Comparison of ENCODE assay signal across 16 cellular contexts in the genomic region with DNA sequence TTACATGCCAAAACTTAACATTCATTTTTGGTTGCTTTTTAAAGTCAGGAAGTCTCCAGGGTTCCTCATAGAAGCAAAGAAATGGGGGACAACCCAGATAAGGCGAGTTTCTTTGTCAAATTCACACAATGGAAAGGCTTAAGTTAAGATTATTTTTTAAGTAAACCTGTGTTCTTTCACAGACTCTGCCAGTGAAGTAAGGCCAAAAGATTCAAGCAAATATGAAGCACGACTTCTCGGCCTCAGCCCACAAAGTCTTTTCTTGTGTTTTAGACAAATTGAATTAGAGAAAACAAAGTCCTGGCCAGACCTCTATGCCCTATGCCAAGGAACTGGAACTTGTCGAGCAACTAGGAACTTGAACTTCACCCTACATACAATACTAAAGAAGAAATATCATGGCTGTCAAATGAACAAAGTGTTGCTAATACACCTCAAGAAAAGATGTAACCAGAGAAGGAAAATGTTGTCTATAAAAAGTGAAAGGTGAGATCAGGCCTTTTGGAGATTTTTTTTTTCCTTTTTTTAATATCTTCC.
A peak's percentile ranks its signal among the peaks of the same experiment; 100 is the strongest.
DNase-seq lines count a peak whose midpoint lies in the region; ATAC-seq and TF ChIP-seq lines count a peak whose summit lies in the region.
"Had no signal": no experiment of that assay in that cellular context is flagged by ENCODE, and none has a peak within 500 bp of the region (broad histone marks: within the 10 kb centered on the region; RNA-seq: fewer than 3 reads in every experiment).

No MANE protein-coding gene starts in this region.

- ATAC-seq in HG02981 (IDR thresholded peaks at IDR 0.05; ENCODE audit: unreplicated experiment): no peak

- no peaks in the 10 kb centered on the region for H3K36me3 ChIP-seq in tibial artery
- H3K36me3 ChIP-seq: lower lobe of right lung, MG63, neural progenitor cell had no signal

- H3K27me3 ChIP-seq in tibial artery: no peaks in the 10 kb centered on the region
- H3K27me3 ChIP-seq: MG63, neural progenitor cell, testis had no signal

- H3K4me1 Mint-ChIP-seq in activated naive CD8-positive, alpha-beta T cell (ENCODE audit: low read depth): peaks cover 25% of the 10 kb centered on the region
- H3K4me1 Mint-ChIP-seq in activated naive CD8-positive, alpha-beta T cell treated with anti-CD3 and anti-CD28 coated beads for 36 hours: peaks cover 11% of the 10 kb centered on the region
- peaks cover 2% of the 10 kb centered on the region for H3K4me1 Mint-ChIP-seq in Calu3 (ENCODE audit: low read depth, unreplicated experiment)

- peaks cover 0 to 17% (median 3%) of the 10 kb centered on the region in 4 donors for H3K4me1 ChIP-seq in tibial artery
- H3K4me1 ChIP-seq: lower lobe of right lung, neural progenitor cell, testis had no signal

- H3K4me3 ChIP-seq in epithelial cell of esophagus (ENCODE audit: low read length) (no peak overlapping the region), tibial artery (no peak overlapping the region)
- H3K4me3 ChIP-seq: lower lobe of right lung, MG63, neural progenitor cell, testis had no signal

- H3K36me3 Mint-ChIP-seq in activated naive CD8-positive, alpha-beta T cell: no peaks in the 10 kb centered on the region
- H3K36me3 Mint-ChIP-seq in activated naive CD8-positive, alpha-beta T cell treated with anti-CD3 and anti-CD28 coated beads for 36 hours: no peaks in the 10 kb centered on the region
- no peaks in the 10 kb centered on the region for H3K36me3 Mint-ChIP-seq in Calu3 (ENCODE audit: insufficient read depth, unreplicated experiment)
- H3K36me3 Mint-ChIP-seq: neural progenitor cell had no signal

- no peaks in the 10 kb centered on the region for H3K27me3 Mint-ChIP-seq in activated naive CD8-positive, alpha-beta T cell
- no peaks in the 10 kb centered on the region for H3K27me3 Mint-ChIP-seq in activated naive CD8-positive, alpha-beta T cell treated with anti-CD3 and anti-CD28 coated beads for 36 hours
- H3K27me3 Mint-ChIP-seq in Calu3 (ENCODE audit: unreplicated experiment): no peaks in the 10 kb centered on the region
- H3K27me3 Mint-ChIP-seq: central memory CD8-positive, alpha-beta T cell had no signal

- no peaks in the 10 kb centered on the region for H3K9me3 Mint-ChIP-seq in activated naive CD8-positive, alpha-beta T cell (ENCODE audit: low read depth)
- peaks cover 3% of the 10 kb centered on the region for H3K9me3 Mint-ChIP-seq in activated naive CD8-positive, alpha-beta T cell treated with anti-CD3 and anti-CD28 coated beads for 36 hours
- no peaks in the 10 kb centered on the region for H3K9me3 Mint-ChIP-seq in Calu3 (ENCODE audit: low read depth, unreplicated experiment)
- H3K9me3 Mint-ChIP-seq: central memory CD8-positive, alpha-beta T cell had no signal

- CTCF ChIA-PET in Calu3 (lab: Charles Lee): no interaction called here

- no peaks in the 10 kb centered on the region for H3K9me3 ChIP-seq in tibial artery
- H3K9me3 ChIP-seq: lower lobe of right lung, MG63, testis had no signal

- peak overlapping the region; percentile 55 for H3K27ac Mint-ChIP-seq in activated naive CD8-positive, alpha-beta T cell
- no peak overlapping the region for H3K27ac Mint-ChIP-seq in activated naive CD8-positive, alpha-beta T cell treated with anti-CD3 and anti-CD28 coated beads for 36 hours
- no peak overlapping the region for H3K27ac Mint-ChIP-seq in Calu3 (ENCODE audit: unreplicated experiment)
- H3K27ac Mint-ChIP-seq: neural progenitor cell had no signal

- H3K27ac ChIP-seq in tibial artery: peak overlapping the region; percentile 10 to 33
- H3K27ac ChIP-seq: lower lobe of right lung, neural progenitor cell had no signal

- no peak for DNase-seq in activated naive CD8-positive, alpha-beta T cell treated with anti-CD3 and anti-CD28 coated beads for 36 hours
- DNase-seq in epithelial cell of esophagus (ENCODE audit: low read depth) (peak; percentile 50), midbrain (lab: John Stamatoyannopoulos, UW) (peak; percentile 11), tibial artery (no peak), NCI-H446 treated with DMSO at 0.1 percent for 48 hours (lab: John Stamatoyannopoulos, UW) (no peak), Calu3 (no peak)
- DNase-seq: H7, NCI-H2107, T-helper 9 cell, testis had no signal

- BruUV-seq in Calu3 (replicated peaks; lab: Mats Ljungman, UMichigan): no TSS peak

- no peak overlapping the region for H3K4me3 Mint-ChIP-seq in activated naive CD8-positive, alpha-beta T cell
- no peak overlapping the region for H3K4me3 Mint-ChIP-seq in activated naive CD8-positive, alpha-beta T cell treated with anti-CD3 and anti-CD28 coated beads for 36 hours
- no peak overlapping the region for H3K4me3 Mint-ChIP-seq in Calu3 (ENCODE audit: low read depth, unreplicated experiment)
- H3K4me3 Mint-ChIP-seq: central memory CD8-positive, alpha-beta T cell; neural progenitor cell had no signal

- no peak for TF ChIP-seq CTCF in epithelial cell of esophagus (IDR thresholded peaks at IDR 0.05; ENCODE audit: insufficient read depth, low read depth, low read length, missing control alignments)
- TF ChIP-seq CTCF in tibial artery (IDR thresholded peaks at IDR 0.05): no peak
- no peak for TF ChIP-seq CTCF in Calu3 (IDR thresholded peaks at IDR 0.05; ENCODE audit: unreplicated experiment)

- intact Hi-C loops in tibial artery (cut with DNase I; ENCODE audit: low total_unique reads) (no loop called here), Calu3 (cut with micrococcal nuclease; ENCODE audit: unreplicated experiment) (no loop called here)

Comparison
In these comparisons a context has a peak if more than half of its experiments do, and no peak if none do; other contexts are left out.
1. DNase-seq: peak in epithelial cell of esophagus (single experiment) and midbrain (single experiment); none in activated naive CD8-positive, alpha-beta T cell treated with anti-CD3 and anti-CD28 coated beads for 36 hours (single experiment), tibial artery (0 of 2), NCI-H446 treated with DMSO at 0.1 percent for 48 hours (single experiment) and Calu3 (single experiment).